In the genomic region with DNA sequence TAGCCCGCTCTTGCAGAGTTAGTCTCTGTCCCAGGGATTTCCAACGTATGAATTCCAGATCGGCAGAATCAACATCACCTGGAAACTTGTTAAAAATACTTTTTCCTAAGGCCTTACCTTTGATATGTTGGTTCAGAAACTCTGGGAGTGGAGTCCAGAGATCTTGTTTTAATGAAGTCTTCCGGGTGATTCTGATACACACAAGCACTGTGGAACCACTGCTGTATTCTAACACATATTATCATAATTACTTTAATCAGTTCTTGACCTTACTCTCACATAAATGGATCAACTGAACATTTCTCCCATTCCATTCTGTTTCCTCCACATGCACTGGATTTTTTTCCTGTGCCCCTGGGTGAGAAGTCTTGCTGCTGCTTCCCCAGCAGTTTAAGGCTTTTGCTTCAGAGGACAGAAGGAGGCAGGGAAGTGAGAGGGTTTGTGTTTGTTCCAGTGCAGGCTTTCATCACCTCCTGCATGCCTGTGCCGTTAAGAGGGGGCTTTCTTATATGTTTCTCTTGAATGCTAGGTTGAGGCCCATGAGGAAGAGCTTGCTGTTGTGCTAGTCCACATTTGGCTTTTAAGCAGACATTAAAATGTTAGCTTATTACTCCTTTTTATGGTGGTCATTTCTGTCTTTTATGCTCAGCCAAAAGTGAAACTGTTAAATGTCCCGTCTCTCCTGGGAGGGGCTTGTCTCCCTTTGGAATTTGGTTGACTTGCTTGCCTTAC, we compare ENCODE assay signal across 10 cellular contexts. TPM values are rescaled to one million over a fixed set of nuclear protein-coding genes. Genes with fewer than 3 reads are reported as not detected.
DNase-seq lines count a peak whose midpoint lies in the region; ATAC-seq and TF ChIP-seq lines count a peak whose summit lies in the region.
"Had no signal": no experiment of that assay in that cellular context is flagged by ENCODE, and none has a peak within 500 bp of the region (broad histone marks: within the 10 kb centered on the region; RNA-seq: fewer than 3 reads in every experiment).

No MANE protein-coding gene starts in this region.

- DNase-seq in A673 (ENCODE audit: low spot score) (peak; percentile 5), LoVo (ENCODE audit: low spot score) (peak; percentile 23), NCI-H1694 treated with DMSO at 0.1 percent for 48 hours (lab: John Stamatoyannopoulos, UW) (no peak)
- no peak for DNase-seq in stimulated activated naive CD4-positive, alpha-beta T cell treated with Interleukin-2 at 50 U/mL for 16 hours (lab: John Stamatoyannopoulos, UW)
- DNase-seq: hypothalamus, T-helper 1 cell had no signal

- BruUV-seq in A673 (replicated peaks; lab: Mats Ljungman, UMichigan): no TSS peak

- H3K36me3 ChIP-seq in A673 (ENCODE audit: insufficient read depth, low read length, poor library complexity, severe bottlenecking): no peaks in the 10 kb centered on the region
- no peaks in the 10 kb centered on the region for H3K36me3 ChIP-seq in endocrine pancreas (ENCODE audit: control insufficient read depth, insufficient read depth, low read length)
- H3K36me3 ChIP-seq in muscle layer of colon (ENCODE audit: insufficient read depth, low read length): no peaks in the 10 kb centered on the region

- H3K27ac ChIP-seq in A673 (ENCODE audit: low read depth, low read length, poor library complexity, severe bottlenecking) (no peak overlapping the region), muscle layer of colon (ENCODE audit: low read depth, low read length) (no peak overlapping the region)

- POLR2A ChIA-PET in A673 (lab: Charles Lee; ENCODE audit: low non-redundant PET): no interaction called here

- H3K4me3 ChIP-seq in A673 (ENCODE audit: low read depth, low read length, poor library complexity, severe bottlenecking) (peak overlapping the region; percentile 18), endocrine pancreas (ENCODE audit: control insufficient read depth, insufficient read depth, low read length) (peak overlapping the region; percentile 56), muscle layer of colon (ENCODE audit: low read depth in 1 of 2, low read length in 2 of 2) (peak overlapping the region; percentile 18 to 49)

- H3K9ac ChIP-seq in endocrine pancreas (ENCODE audit: control insufficient read depth, insufficient read depth, low read length) (no peak overlapping the region), muscle layer of colon (ENCODE audit: low read length) (peak overlapping the region; percentile 40)

- peaks cover 14% of the 10 kb centered on the region for H3K4me1 ChIP-seq in A673 (ENCODE audit: insufficient read depth, low read length, poor library complexity, severe bottlenecking)
- H3K4me1 ChIP-seq in endocrine pancreas (ENCODE audit: control insufficient read depth, insufficient read depth, low read length): peaks cover 17% of the 10 kb centered on the region
- peaks cover 43% of the 10 kb centered on the region for H3K4me1 ChIP-seq in muscle layer of colon (ENCODE audit: insufficient read depth, low read length)

- H3K27me3 ChIP-seq in A673 (replicated peaks; ENCODE audit: insufficient read depth, low read depth, low read length, poor library complexity) (no peaks in the 10 kb centered on the region), endocrine pancreas (ENCODE audit: control insufficient read depth, insufficient read depth, low read length) (no peaks in the 10 kb centered on the region), muscle layer of colon (ENCODE audit: control insufficient read depth in 1 of 2, insufficient read depth in 2 of 2, low read length in 2 of 2) (no peaks in the 10 kb centered on the region)

- H3K9me3 ChIP-seq in A673 (ENCODE audit: low read depth, low read length, poor library complexity, severe bottlenecking) (no peaks in the 10 kb centered on the region), endocrine pancreas (ENCODE audit: control insufficient read depth, low read length) (no peaks in the 10 kb centered on the region), muscle layer of colon (ENCODE audit: low read length) (no peaks in the 10 kb centered on the region)

- ATAC-seq in GM19023 (IDR thresholded peaks at IDR 0.05; ENCODE audit: unreplicated experiment): no peak
- ATAC-seq in GM18870 (IDR thresholded peaks at IDR 0.05; ENCODE audit: unreplicated experiment): no peak

- CTCF ChIA-PET in A673 (lab: Charles Lee): interaction anchor here (0.6 kb wide), 1 partner anchor 64 kb away, joined by 3 read pairs; no protein-coding TSS in a partner anchor

- intact Hi-C loops in A673 (cut with micrococcal nuclease; ENCODE audit: unreplicated experiment): loop anchor here (1.0 kb wide), 1 partner anchor 8 kb away; no protein-coding TSS in a partner anchor

- TF ChIP-seq CTCF in A673 (conservative IDR thresholded peaks at IDR 0.05; ENCODE audit: low read depth, low read length): no peak

RNA-seq across cellular contexts. Expression of a gene that starts 32.4 kb away (rescaled TPM):
- 44.1 and 44.4 TPM in 2 replicates for total RNA-seq in A673 (2021)

Comparison
In these comparisons a context has a peak if more than half of its experiments do, and no peak if none do; other contexts are left out.
1. DNase-seq: peak in A673 (single experiment) and LoVo (single experiment); none in stimulated activated naive CD4-positive, alpha-beta T cell treated with Interleukin-2 at 50 U/mL for 16 hours (single experiment) and NCI-H1694 treated with DMSO at 0.1 percent for 48 hours (single experiment).
2. Peak in every context shown above with its lines, with median percentiles within 50 percentile points of each other: H3K4me3 ChIP-seq.